Comparison of ENCODE assay signal across 8 cellular contexts in the genomic region with DNA sequence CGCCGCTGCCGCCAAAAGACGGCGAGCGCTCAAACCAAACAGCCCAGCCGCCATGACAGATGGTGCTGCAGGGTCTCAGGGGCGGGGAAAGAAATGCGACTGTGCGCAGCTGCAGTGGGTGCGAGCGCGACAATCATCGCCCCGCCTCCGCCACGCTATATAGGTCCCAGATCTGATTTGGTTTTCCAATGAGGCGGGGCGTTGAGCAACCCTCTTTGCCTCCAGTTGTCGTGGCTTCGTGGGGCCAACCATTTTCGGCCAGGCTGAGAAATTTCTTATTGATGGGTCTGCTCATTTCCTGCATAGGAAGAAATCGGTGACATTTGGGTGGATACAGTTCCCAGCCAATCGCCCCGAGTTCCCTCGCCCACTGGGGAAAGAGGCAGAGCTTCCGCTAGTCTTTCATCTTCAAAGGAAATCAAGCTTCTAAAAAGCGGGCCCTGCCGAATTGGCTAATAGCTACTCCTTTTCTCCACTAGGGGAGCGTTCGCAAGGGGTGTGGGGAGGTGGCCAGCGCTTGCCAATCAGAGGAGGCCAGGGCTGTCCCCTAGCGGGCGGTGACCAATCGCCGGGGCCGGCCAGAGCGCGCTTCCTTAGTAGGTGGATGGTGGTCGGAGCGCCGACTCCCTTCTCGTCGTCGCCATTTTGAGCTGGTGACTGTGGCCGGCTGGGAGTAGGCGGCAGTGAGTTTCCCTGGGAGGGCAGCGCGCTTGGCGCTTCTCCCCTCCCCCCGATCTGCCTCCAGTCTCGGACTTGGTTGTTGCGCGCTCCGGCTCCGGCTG. TPM values are rescaled to one million over a fixed set of nuclear protein-coding genes. Genes with fewer than 3 reads are reported as not detected.
DNase-seq lines count a peak whose midpoint lies in the region; ATAC-seq and TF ChIP-seq lines count a peak whose summit lies in the region.

NDUFB11 (minus strand) TSS at position 77 of the 782 bp plus-strand sequence; CDS start at position 54, 23 bp downstream.
A gene with protein sequence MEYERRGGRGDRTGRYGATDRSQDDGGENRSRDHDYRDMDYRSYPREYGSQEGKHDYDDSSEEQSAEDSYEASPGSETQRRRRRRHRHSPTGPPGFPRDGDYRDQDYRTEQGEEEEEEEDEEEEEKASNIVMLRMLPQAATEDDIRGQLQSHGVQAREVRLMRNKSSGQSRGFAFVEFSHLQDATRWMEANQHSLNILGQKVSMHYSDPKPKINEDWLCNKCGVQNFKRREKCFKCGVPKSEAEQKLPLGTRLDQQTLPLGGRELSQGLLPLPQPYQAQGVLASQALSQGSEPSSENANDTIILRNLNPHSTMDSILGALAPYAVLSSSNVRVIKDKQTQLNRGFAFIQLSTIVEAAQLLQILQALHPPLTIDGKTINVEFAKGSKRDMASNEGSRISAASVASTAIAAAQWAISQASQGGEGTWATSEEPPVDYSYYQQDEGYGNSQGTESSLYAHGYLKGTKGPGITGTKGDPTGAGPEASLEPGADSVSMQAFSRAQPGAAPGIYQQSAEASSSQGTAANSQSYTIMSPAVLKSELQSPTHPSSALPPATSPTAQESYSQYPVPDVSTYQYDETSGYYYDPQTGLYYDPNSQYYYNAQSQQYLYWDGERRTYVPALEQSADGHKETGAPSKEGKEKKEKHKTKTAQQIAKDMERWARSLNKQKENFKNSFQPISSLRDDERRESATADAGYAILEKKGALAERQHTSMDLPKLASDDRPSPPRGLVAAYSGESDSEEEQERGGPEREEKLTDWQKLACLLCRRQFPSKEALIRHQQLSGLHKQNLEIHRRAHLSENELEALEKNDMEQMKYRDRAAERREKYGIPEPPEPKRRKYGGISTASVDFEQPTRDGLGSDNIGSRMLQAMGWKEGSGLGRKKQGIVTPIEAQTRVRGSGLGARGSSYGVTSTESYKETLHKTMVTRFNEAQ (plus strand): TSS at position 596 of the 782 bp plus-strand sequence. CDS start 2,261 bp downstream, outside the sequence.

- peaks cover 0 to 28% (median 0%) of the 10 kb centered on the region in 9 donors for H3K36me3 ChIP-seq in heart right ventricle

- in situ Hi-C loops in GM13977 (cut with MboI; ENCODE audit: low pct_unique_long_range_greater_than_20kb, low sequenced_read_pairs, unreplicated experiment) = no loop called here

- H3K4me3 ChIP-seq in heart right ventricle = peak within 1 kb of the TSS; percentile 41 to 89 (median 67)

- peaks cover 14% of the 10 kb centered on the region for H3K36me3 Mint-ChIP-seq in progenitor cell of endocrine pancreas (ENCODE audit: insufficient read depth)

- peak within 1 kb of the TSS; percentile 89 to 98 (median 92) for H3K27ac ChIP-seq in heart right ventricle

- peak within 1 kb of the TSS; percentile 97 for H3K4me3 Mint-ChIP-seq in progenitor cell of endocrine pancreas (ENCODE audit: low read depth)

- H3K27ac Mint-ChIP-seq in progenitor cell of endocrine pancreas = peak within 1 kb of the TSS; percentile 99

- DNase-seq in GM13977 (ENCODE audit: low spot score) (peak; percentile 88), NCI-H146 treated with DMSO at 0.1 percent for 48 hours (lab: John Stamatoyannopoulos, UW; ENCODE audit: unreplicated experiment) (peak; percentile 86), amniotic epithelial cell (ENCODE audit: low read depth) (peak; percentile 93), heart right ventricle (peak; percentile 92 to 94), progenitor cell of endocrine pancreas (ENCODE audit: low spot score, unreplicated experiment) (peak; percentile 76), ureter (ENCODE audit: low spot score) (peak; percentile 95)

- ATAC-seq in HG02884 (IDR thresholded peaks at IDR 0.05; ENCODE audit: unreplicated experiment) (peak; percentile 88), heart right ventricle (peak; percentile 96 to 98 (median 98))

- intact Hi-C loops in T-helper 1 cell treated with Interleukin-12 subunit alpha and Interleukin-12 subunit beta and Interleukin-4 antibody, amounts not matched to agents 30 ng/mL and 1 ng/mL, for 36 hours (cut with micrococcal nuclease) = loop anchor here (1.0 to 5.0 kb wide), 11 partner anchors 16 to 692 kb away; partner anchors contain the start of genes CDK16, USP11, UXT and ZNF41
- intact Hi-C loops in heart right ventricle (cut with DNase I) = no loop called here

- TF ChIP-seq CTCF in GM13977 (IDR thresholded peaks at IDR 0.05; ENCODE audit: extremely low read depth, insufficient read depth, missing control alignments) = peak; percentile 42
- TF ChIP-seq CTCF in heart right ventricle (IDR thresholded peaks at IDR 0.05) = peak; percentile 54 to 77 (median 68)
- TF ChIP-seq CTCF in progenitor cell of endocrine pancreas (IDR thresholded peaks at IDR 0.05; ENCODE audit: unreplicated experiment) = peak; percentile 66

- H3K27me3 Mint-ChIP-seq in progenitor cell of endocrine pancreas = no peaks in the 10 kb centered on the region

- WGBS in heart right ventricle, 2 donors = 0% methylated on average over 39 to 52 of the region's 56 CpGs

- no peaks in the 10 kb centered on the region for H3K9me3 ChIP-seq in heart right ventricle

- H3K4me1 Mint-ChIP-seq in progenitor cell of endocrine pancreas (ENCODE audit: low read depth) = peaks cover 6% of the 10 kb centered on the region

- H3K27me3 ChIP-seq in heart right ventricle = peaks cover 0 to 35% (median 0%) of the 10 kb centered on the region in 7 donors

- H3K4me1 ChIP-seq in heart right ventricle = peaks cover 0 to 33% (median 19%) of the 10 kb centered on the region in 9 donors

- peaks cover 10% of the 10 kb centered on the region for H3K9me3 Mint-ChIP-seq in progenitor cell of endocrine pancreas (ENCODE audit: low read depth)

RNA-seq across cellular contexts. Expression of gene NDUFB11, which starts in this region (rescaled TPM):
- 89.1 and 99.4 TPM in 2 replicates for total RNA-seq in T-helper 1 cell treated with Interleukin-12 subunit alpha and Interleukin-12 subunit beta and Interleukin-4 antibody, amounts not matched to agents 30 ng/mL and 1 ng/mL, for 36 hours
- total RNA-seq in heart right ventricle (100 to 1,000 TPM; 149 to 217 (median 175) TPM), progenitor cell of endocrine pancreas (87.8 and 94.1 TPM in 2 replicates), ureter (77.2 TPM)
- polyA plus RNA-seq in heart right ventricle = 100 to 1,000 TPM; 155 to 178 TPM

RNA-seq across cellular contexts. Expression of the second gene that starts in this region (rescaled TPM):
- 54.2 and 57.1 TPM in 2 replicates for total RNA-seq in T-helper 1 cell treated with Interleukin-12 subunit alpha and Interleukin-12 subunit beta and Interleukin-4 antibody, amounts not matched to agents 30 ng/mL and 1 ng/mL, for 36 hours
- 10 to 100 TPM; 23.1 to 32.1 (median 26.4) TPM for total RNA-seq in heart right ventricle
- polyA plus RNA-seq in heart right ventricle = 10 to 100 TPM; 26.9 to 27.6 TPM
- 62.5 and 68.2 TPM in 2 replicates for total RNA-seq in progenitor cell of endocrine pancreas
- total RNA-seq in ureter = 38.5 TPM

Comparison
In these comparisons a context has a peak if more than half of its experiments do, and no peak if none do; other contexts are left out.
1. Peak in every context shown above with its lines: DNase-seq, ATAC-seq, H3K4me3 ChIP-seq and H3K27ac ChIP-seq.